In the genomic region with DNA sequence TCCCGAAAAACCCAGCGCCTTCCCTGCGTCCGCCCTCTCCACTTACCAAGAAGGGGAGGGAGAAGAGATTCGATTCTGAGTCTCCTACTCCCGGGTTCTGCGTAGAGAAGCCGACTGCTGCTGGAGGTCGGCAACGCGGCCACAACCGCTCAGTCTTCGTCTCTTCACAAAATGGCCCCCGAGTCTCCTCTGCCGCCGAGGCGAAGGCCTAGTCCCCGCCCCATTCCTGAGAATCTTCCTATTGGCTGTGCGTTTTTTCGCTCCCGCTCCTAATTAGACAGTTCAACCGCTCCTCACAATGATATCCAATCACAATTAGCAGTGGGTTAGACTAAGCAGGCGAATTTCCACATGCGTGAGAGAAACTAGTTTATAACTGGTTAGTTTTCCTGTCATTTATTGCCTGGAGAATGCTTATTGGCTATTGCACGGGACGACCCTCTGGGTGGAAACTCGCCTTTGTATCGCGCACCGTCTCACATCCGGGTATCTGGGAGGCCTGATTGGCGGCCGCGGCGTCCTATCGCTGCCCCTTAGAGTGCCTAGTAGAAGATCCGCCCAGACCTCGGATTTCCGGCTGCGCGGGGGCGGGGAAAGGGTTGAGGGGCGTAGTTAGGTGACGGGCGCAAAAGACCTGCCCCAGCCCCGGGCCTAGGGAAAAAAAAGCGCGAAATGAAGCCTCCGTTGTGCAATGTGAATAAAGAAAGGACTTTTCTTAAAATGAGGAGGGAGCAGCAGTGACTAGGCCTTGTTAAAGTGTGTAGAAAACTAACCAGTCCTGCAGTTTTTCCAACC, we compare ENCODE assay signal across 1 cellular context.
TF ChIP-seq lines count a peak whose summit lies in the region.

HNRNPC (minus strand) TSS at position 191 of the 795 bp plus-strand sequence. CDS start 35,249 bp downstream, outside the sequence.

TF ChIP-seq in GM12878, 131 proteins besides CTCF, POLR2A, EP300 and RAD21 (continued from another document and continues in another):
- TF ChIP-seq, protein P1, sequence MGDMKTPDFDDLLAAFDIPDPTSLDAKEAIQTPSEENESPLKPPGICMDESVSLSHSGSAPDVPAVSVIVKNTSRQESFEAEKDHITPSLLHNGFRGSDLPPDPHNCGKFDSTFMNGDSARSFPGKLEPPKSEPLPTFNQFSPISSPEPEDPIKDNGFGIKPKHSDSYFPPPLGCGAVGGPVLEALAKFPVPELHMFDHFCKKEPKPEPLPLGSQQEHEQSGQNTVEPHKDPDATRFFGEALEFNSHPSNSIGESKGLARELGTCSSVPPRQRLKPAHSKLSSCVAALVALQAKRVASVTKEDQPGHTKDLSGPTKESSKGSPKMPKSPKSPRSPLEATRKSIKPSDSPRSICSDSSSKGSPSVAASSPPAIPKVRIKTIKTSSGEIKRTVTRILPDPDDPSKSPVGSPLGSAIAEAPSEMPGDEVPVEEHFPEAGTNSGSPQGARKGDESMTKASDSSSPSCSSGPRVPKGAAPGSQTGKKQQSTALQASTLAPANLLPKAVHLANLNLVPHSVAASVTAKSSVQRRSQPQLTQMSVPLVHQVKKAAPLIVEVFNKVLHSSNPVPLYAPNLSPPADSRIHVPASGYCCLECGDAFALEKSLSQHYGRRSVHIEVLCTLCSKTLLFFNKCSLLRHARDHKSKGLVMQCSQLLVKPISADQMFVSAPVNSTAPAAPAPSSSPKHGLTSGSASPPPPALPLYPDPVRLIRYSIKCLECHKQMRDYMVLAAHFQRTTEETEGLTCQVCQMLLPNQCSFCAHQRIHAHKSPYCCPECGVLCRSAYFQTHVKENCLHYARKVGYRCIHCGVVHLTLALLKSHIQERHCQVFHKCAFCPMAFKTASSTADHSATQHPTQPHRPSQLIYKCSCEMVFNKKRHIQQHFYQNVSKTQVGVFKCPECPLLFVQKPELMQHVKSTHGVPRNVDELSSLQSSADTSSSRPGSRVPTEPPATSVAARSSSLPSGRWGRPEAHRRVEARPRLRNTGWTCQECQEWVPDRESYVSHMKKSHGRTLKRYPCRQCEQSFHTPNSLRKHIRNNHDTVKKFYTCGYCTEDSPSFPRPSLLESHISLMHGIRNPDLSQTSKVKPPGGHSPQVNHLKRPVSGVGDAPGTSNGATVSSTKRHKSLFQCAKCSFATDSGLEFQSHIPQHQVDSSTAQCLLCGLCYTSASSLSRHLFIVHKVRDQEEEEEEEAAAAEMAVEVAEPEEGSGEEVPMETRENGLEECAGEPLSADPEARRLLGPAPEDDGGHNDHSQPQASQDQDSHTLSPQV (IDR thresholded peaks at IDR 0.05): no peak
- peak; percentile 67; the same call in 1 of the 2 replicates for TF ChIP-seq BACH1 (IDR thresholded peaks at IDR 0.05; ENCODE audit: borderline replicate concordance)
- 0 out of 2 replicates have a peak, but pooled peaks have one; percentile 35 for TF ChIP-seq SMARCA5 (IDR thresholded peaks at IDR 0.05)
- TF ChIP-seq PKNOX1 (IDR thresholded peaks at IDR 0.05): peak; percentile 100
- peak; percentile 90 for TF ChIP-seq CREB1 (IDR thresholded peaks at IDR 0.05; ENCODE audit: low read depth)
- no peak for TF ChIP-seq BRCA1 (IDR thresholded peaks at IDR 0.05; ENCODE audit: low read depth, low read length)
- 0 out of 2 replicates have a peak, but pooled peaks have one; percentile 62 for TF ChIP-seq HSF1 (IDR thresholded peaks at IDR 0.05; ENCODE audit: low read depth, low read length)
- TF ChIP-seq RCOR1 (conservative IDR thresholded peaks at IDR 0.05; ENCODE audit: low read depth, low read length): no peak
- peak; percentile 100 for TF ChIP-seq DPF2 (IDR thresholded peaks at IDR 0.05)
- TF ChIP-seq SMAD1 (IDR thresholded peaks at IDR 0.05; ENCODE audit: low read depth, partially characterized antibody): peak; percentile 95
- TF ChIP-seq ZNF217 (IDR thresholded peaks at IDR 0.05): no peak
- no peak for TF ChIP-seq HDGF (IDR thresholded peaks at IDR 0.05)
- TF ChIP-seq CBX3 (IDR thresholded peaks at IDR 0.05; ENCODE audit: borderline replicate concordance, low read depth): no peak
- 0 out of 2 replicates have a peak, but pooled peaks have one; percentile 93 for TF ChIP-seq CHD1 (IDR thresholded peaks at IDR 0.05; ENCODE audit: low read depth, low read length)
- no peak; the same call in 1 of the 2 replicates for TF ChIP-seq GATAD2B (conservative IDR thresholded peaks at IDR 0.05; ENCODE audit: low read depth)
- no peak for TF ChIP-seq YBX1 (IDR thresholded peaks at IDR 0.05)
- TF ChIP-seq BCL3 (IDR thresholded peaks at IDR 0.05; ENCODE audit: borderline replicate concordance, insufficient read depth, low read depth, low read length, poor library complexity, severe bottlenecking): no peak
- peak; percentile 54; the same call in 1 of the 2 replicates for TF ChIP-seq MXI1 (IDR thresholded peaks at IDR 0.05; ENCODE audit: low read depth, low read length)
- TF ChIP-seq BMI1 (IDR thresholded peaks at IDR 0.05; ENCODE audit: borderline replicate concordance): no peak
- 0 out of 2 replicates have a peak, but pooled peaks have one; percentile 8 for TF ChIP-seq MEF2A (IDR thresholded peaks at IDR 0.05; ENCODE audit: insufficient read depth, low read depth, low read length)
- peak; percentile 88 for TF ChIP-seq POU2F2 (IDR thresholded peaks at IDR 0.05; ENCODE audit: borderline replicate concordance, low read depth, low read length)
- TF ChIP-seq RB1 (IDR thresholded peaks at IDR 0.05; ENCODE audit: borderline replicate concordance): peak; percentile 95; the same call in 1 of the 2 replicates
- TF ChIP-seq POLR2AphosphoS2 (IDR thresholded peaks at IDR 0.05; ENCODE audit: low read depth, low read length): peak; percentile 95
- TF ChIP-seq, protein P2, sequence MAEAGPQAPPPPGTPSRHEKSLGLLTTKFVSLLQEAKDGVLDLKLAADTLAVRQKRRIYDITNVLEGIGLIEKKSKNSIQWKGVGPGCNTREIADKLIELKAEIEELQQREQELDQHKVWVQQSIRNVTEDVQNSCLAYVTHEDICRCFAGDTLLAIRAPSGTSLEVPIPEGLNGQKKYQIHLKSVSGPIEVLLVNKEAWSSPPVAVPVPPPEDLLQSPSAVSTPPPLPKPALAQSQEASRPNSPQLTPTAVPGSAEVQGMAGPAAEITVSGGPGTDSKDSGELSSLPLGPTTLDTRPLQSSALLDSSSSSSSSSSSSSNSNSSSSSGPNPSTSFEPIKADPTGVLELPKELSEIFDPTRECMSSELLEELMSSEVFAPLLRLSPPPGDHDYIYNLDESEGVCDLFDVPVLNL (IDR thresholded peaks at IDR 0.05; ENCODE audit: low read depth, low read length): no peak
- peak; percentile 15 for TF ChIP-seq RELA (IDR thresholded peaks at IDR 0.05; ENCODE audit: borderline replicate concordance, partially characterized antibody)
- peak; percentile 82 for TF ChIP-seq E4F1 (IDR thresholded peaks at IDR 0.05; ENCODE audit: borderline replicate concordance, partially characterized antibody)
- TF ChIP-seq MAX (IDR thresholded peaks at IDR 0.05; ENCODE audit: low read depth, low read length): no peak; the same call in none of the 2 replicates
- TF ChIP-seq KLF5 (IDR thresholded peaks at IDR 0.05; ENCODE audit: partially characterized antibody): peak; percentile 97
- TF ChIP-seq CUX1 (IDR thresholded peaks at IDR 0.05; ENCODE audit: insufficient replicate concordance, low read depth, low read length): no peak
- 0 out of 2 replicates have a peak, but pooled peaks have one; percentile 34 for TF ChIP-seq ELK1 (IDR thresholded peaks at IDR 0.05; ENCODE audit: low read depth, low read length)
